ENCODE assay signal across 8 cellular contexts in genomic region chr2:149586898-149587219, GRCh38. TPM values are rescaled to one million over a fixed set of nuclear protein-coding genes. Genes with fewer than 3 reads are reported as not detected.
DNase-seq lines count a peak whose midpoint lies in the region; ATAC-seq, FAIRE-seq and TF ChIP-seq lines count a peak whose summit lies in the region.

No MANE protein-coding gene starts in this region.

- RAD21 ChIA-PET in HCT116 (lab: Charles Lee; ENCODE audit: low non-redundant PET in 1 of 2, low total read pairs in 2 of 2, uncharacterized antibody in 2 of 2, unreplicated experiment in 2 of 2): no interaction called here

- peaks cover 53% of the 10 kb centered on the region for H3K79me2 ChIP-seq in HCT116 (ENCODE audit: insufficient read depth, low read length)

- H3K27me3 ChIP-seq in HCT116 (ENCODE audit: insufficient read depth, low read length) (no peaks in the 10 kb centered on the region), iPS DF 6.9 (ENCODE audit: control insufficient read depth, insufficient read depth, low read length) (no peaks in the 10 kb centered on the region), small intestine (ENCODE audit: control insufficient read depth in 2 of 2, insufficient read depth in 2 of 2, low read length in 2 of 2) (no peaks in the 10 kb centered on the region)

- H3K36me3 Mint-ChIP-seq in activated CD8-positive, alpha-beta T cell treated with anti-CD3 and anti-CD28 coated beads for 36 hours (ENCODE audit: low read depth): peaks cover 35% of the 10 kb centered on the region

- H3K9ac ChIP-seq in HCT116 (ENCODE audit: low read length): peak overlapping the region; percentile 94

- H3K9me3 ChIP-seq in HCT116 (ENCODE audit: control insufficient read depth in 1 of 2, insufficient read depth in 1 of 2, low read depth in 1 of 2, low read length in 2 of 2) (no peaks in the 10 kb centered on the region), iPS DF 6.9 (ENCODE audit: control insufficient read depth, insufficient read depth, low read length) (no peaks in the 10 kb centered on the region), small intestine (ENCODE audit: control insufficient read depth, low read depth) (no peaks in the 10 kb centered on the region)

- H3K27ac Mint-ChIP-seq in activated CD8-positive, alpha-beta T cell treated with anti-CD3 and anti-CD28 coated beads for 36 hours: peak overlapping the region; percentile 98

- H2AFZ ChIP-seq in HCT116 (ENCODE audit: low read depth, low read length, poor library complexity, severe bottlenecking): no peak overlapping the region

- CTCF ChIA-PET in HCT116 (lab: Charles Lee): interaction anchor here (1.1 kb wide), 1 partner anchor 1465 kb away, joined by 3 read pairs; no protein-coding TSS in a partner anchor
- CTCF ChIA-PET in activated CD8-positive, alpha-beta T cell treated with anti-CD3 and anti-CD28 coated beads for 36 hours (lab: Charles Lee): interaction anchor here (1.4 to 3.5 kb wide), 4 partner anchors 10 to 1652 kb away, joined by 6 to 22 read pairs (median 12); no protein-coding TSS in a partner anchor

- no peak for DNase-seq in HCT116 (ENCODE audit: low read depth, low spot score)
- no peak for DNase-seq in activated CD8-positive, alpha-beta T cell treated with anti-CD3 and anti-CD28 coated beads for 36 hours
- no peak for DNase-seq in iPS DF 6.9 (ENCODE audit: low read depth, low spot score)
- no peak for DNase-seq in small intestine
- no peak for DNase-seq in RPMI8226
- DNase-seq in middle frontal gyrus (ENCODE audit: extremely low spot score, low spot score): no peak
- no peak for DNase-seq in NCI-H524 (lab: John Stamatoyannopoulos, UW)
- no peak for DNase-seq in AML-193 (lab: John Stamatoyannopoulos, UW)

- H3K9me3 Mint-ChIP-seq in activated CD8-positive, alpha-beta T cell treated with anti-CD3 and anti-CD28 coated beads for 36 hours: no peaks in the 10 kb centered on the region

- TF ChIP-seq RAD21 in HCT116 (IDR thresholded peaks at IDR 0.05; ENCODE audit: low read depth): no peak

- H3K36me3 ChIP-seq in HCT116 (ENCODE audit: control insufficient read depth in 1 of 2, insufficient read depth in 2 of 2, low read length in 2 of 2) (peaks cover 12 to 14% of the 10 kb centered on the region in 2 experiments), iPS DF 6.9 (ENCODE audit: control insufficient read depth, insufficient read depth, low read length) (peaks cover 2% of the 10 kb centered on the region; the same call in 1 of the 2 replicates), small intestine (ENCODE audit: control insufficient read depth in 2 of 2, insufficient read depth in 2 of 2, low read length in 2 of 2) (peaks cover 0 to 1% of the 10 kb centered on the region in 2 donors)

- intact Hi-C loops in HCT116 (cut with micrococcal nuclease): no loop called here
- intact Hi-C loops in activated CD8-positive, alpha-beta T cell treated with anti-CD3 and anti-CD28 coated beads for 36 hours (cut with micrococcal nuclease): no loop called here

- FAIRE-seq in small intestine (lab: Jason Lieb, UNC): no peak

- H3K4me1 ChIP-seq in HCT116 (ENCODE audit: control insufficient read depth in 1 of 2, insufficient read depth in 2 of 2, low read length in 2 of 2) (peaks cover 0 to 15% of the 10 kb centered on the region in 2 experiments; a peak in 2 of 4 replicates), iPS DF 6.9 (ENCODE audit: control insufficient read depth, insufficient read depth, low read length) (no peaks in the 10 kb centered on the region), small intestine (ENCODE audit: control insufficient read depth in 2 of 2, insufficient read depth in 1 of 2, low read depth in 1 of 2, low read length in 1 of 2) (peaks cover 2 to 7% of the 10 kb centered on the region in 2 donors)

- no TSS peak for BruUV-seq in HCT116 (replicated peaks; lab: Mats Ljungman, UMichigan)

- H3K4me3 ChIP-seq in HCT116 (replicated peaks in 1 of 2; ENCODE audit: low read depth in 1 of 2, low read length in 2 of 2): peak overlapping the region; percentile 90 to 93
- H3K4me3 ChIP-seq in iPS DF 6.9 (ENCODE audit: low read length): peak overlapping the region; percentile 80; the same call in 1 of the 2 replicates
- H3K4me3 ChIP-seq in small intestine (ENCODE audit: low read depth in 1 of 2, low read length in 2 of 2): peak overlapping the region; percentile 74 to 78

- peaks cover 10% of the 10 kb centered on the region for H3K27me3 Mint-ChIP-seq in activated CD8-positive, alpha-beta T cell treated with anti-CD3 and anti-CD28 coated beads for 36 hours

- peak overlapping the region; percentile 81 for H3K4me2 ChIP-seq in HCT116 (ENCODE audit: low read length)

- TF ChIP-seq CTCF in HCT116 (IDR thresholded peaks at IDR 0.05 in 2 of 3, conservative IDR thresholded peaks at IDR 0.05 in 1 of 3; ENCODE audit: borderline replicate concordance in 1 of 3, insufficient read depth in 1 of 3, low read depth in 2 of 3, low read length in 2 of 3): no peak
- TF ChIP-seq CTCF in activated CD8-positive, alpha-beta T cell treated with anti-CD3 and anti-CD28 coated beads for 36 hours (IDR thresholded peaks at IDR 0.05): no peak

- H4K20me1 ChIP-seq in HCT116 (ENCODE audit: insufficient read depth): no peaks in the 10 kb centered on the region

- WGBS in iPS DF 6.9 (ENCODE audit: insufficient coverage, insufficient read length): 100% methylated on average over 1 of the region's 7 CpGs
- WGBS in small intestine, 3 donors: 0% methylated on average over 7 of the region's 7 CpGs

- POLR2A ChIA-PET in HCT116 (lab: Charles Lee): interaction anchor here (0.6 to 1.2 kb wide), 2 partner anchors 21 to 1449 kb away, joined by 3 read pairs; no protein-coding TSS in a partner anchor
- POLR2A ChIA-PET in activated CD8-positive, alpha-beta T cell treated with anti-CD3 and anti-CD28 coated beads for 36 hours (lab: Charles Lee): interaction anchor here (1.0 to 1.7 kb wide), 4 partner anchors 10 to 1675 kb away, joined by 4 to 6 read pairs (median 5); partner anchors contain the start of gene RBM43

- peak overlapping the region; percentile 95 for H3K4me3 Mint-ChIP-seq in activated CD8-positive, alpha-beta T cell treated with anti-CD3 and anti-CD28 coated beads for 36 hours

- H3K27ac ChIP-seq in HCT116 (ENCODE audit: low read depth, low read length): peak overlapping the region; percentile 91
- no peak overlapping the region for H3K27ac ChIP-seq in iPS DF 6.9 (ENCODE audit: low read length)
- H3K27ac ChIP-seq in small intestine (ENCODE audit: low read depth in 1 of 2, low read length in 1 of 2): peak overlapping the region; percentile 98 to 99

- H3K4me1 Mint-ChIP-seq in activated CD8-positive, alpha-beta T cell treated with anti-CD3 and anti-CD28 coated beads for 36 hours (ENCODE audit: low read depth): peaks cover 39% of the 10 kb centered on the region

- no peak for TF ChIP-seq POLR2A in HCT116 (IDR thresholded peaks at IDR 0.05; ENCODE audit: borderline replicate concordance, extremely low read depth, insufficient read depth, insufficient read length)

- ATAC-seq in HCT116: no peak
- ATAC-seq in activated CD8-positive, alpha-beta T cell treated with anti-CD3 and anti-CD28 coated beads for 36 hours: no peak

- H3K9me2 ChIP-seq in HCT116 (ENCODE audit: insufficient read depth): no peaks in the 10 kb centered on the region

TF ChIP-seq in HCT116, 20 proteins besides CTCF, POLR2A, EP300 and RAD21:
- TF ChIP-seq TCF7L2 (IDR thresholded peaks at IDR 0.05; ENCODE audit: borderline replicate concordance, extremely low read depth, insufficient read depth, insufficient read length) (no peak), EZH2 (IDR thresholded peaks at IDR 0.05) (no peak), SIN3A (IDR thresholded peaks at IDR 0.05; ENCODE audit: low read depth) (no peak), POLR2AphosphoS5 (IDR thresholded peaks at IDR 0.05; ENCODE audit: low read depth, low read length) (no peak), FOSL1 (IDR thresholded peaks at IDR 0.05; ENCODE audit: low read depth) (no peak), JUND (IDR thresholded peaks at IDR 0.05) (no peak), MAX (IDR thresholded peaks at IDR 0.05) (no peak), ZFX (IDR thresholded peaks at IDR 0.05) (no peak), YY1 (IDR thresholded peaks at IDR 0.05; ENCODE audit: extremely low read depth, insufficient replicate concordance, low read depth, low read length) (no peak), SRF (IDR thresholded peaks at IDR 0.05; ENCODE audit: low read depth) (no peak)
TF ChIP-seq in HCT116: peak in this region for 0.

RNA-seq across cellular contexts. Expression of gene MMADHC, which starts 0.7 kb away (rescaled TPM):
- total RNA-seq in HCT116 (2021; ENCODE audit: unreplicated experiment): 135 TPM
- 66.9 and 92.7 TPM in 2 replicates for polyA plus RNA-seq in HCT116 (2012)
- total RNA-seq in activated CD8-positive, alpha-beta T cell treated with anti-CD3 and anti-CD28 coated beads for 36 hours: 100 to 1,000 TPM; 130 to 132 TPM
- 100 to 1,000 TPM in 1 of 3 donors, 10 to 100 TPM in 2; 78.5 to 101 (median 95.1) TPM for polyA plus RNA-seq in small intestine
